In the genomic region with DNA sequence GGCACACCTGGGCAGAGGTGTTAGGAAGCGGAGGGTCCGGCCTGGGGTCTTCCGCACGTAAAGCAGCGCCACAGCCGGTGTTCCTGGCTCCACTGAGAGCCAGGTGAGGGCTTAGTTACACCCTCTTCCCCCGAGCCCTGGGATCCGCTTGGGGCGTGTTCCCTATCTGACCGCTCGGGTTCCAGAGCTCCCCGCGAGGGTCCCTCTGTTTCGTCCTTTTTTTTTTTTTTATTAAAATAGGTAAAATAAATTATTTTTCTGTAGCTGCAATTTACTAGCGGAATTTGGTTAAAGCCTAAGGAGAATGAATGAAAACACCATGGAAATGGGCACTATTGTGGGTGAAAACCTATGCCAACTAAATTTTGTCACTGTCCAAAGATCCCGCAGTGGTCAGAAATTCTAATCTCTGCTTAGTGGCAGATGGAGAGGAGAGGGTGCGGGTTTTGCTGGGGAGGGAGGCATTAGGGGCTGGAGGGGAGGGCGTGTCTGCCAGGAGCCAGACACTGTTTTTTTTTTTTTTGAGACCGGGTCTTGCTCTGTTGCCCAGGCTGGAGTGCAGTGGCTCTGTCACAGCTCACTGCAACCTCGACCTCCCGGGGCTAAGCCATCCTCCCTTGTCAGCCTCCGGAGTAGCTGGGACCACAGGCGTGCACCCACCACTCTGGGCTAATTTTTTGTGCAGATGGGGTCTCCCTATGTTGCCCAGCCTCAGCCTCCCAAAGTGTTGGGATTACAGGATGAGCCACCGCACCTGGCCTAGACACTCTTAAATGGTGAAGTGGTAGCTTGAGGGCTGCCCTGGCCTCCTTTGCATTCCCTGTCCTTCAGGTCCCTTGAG, we compare ENCODE assay signal across 8 cellular contexts. TPM values are rescaled to one million over a fixed set of nuclear protein-coding genes. Genes with fewer than 3 reads are reported as not detected.
DNase-seq lines count a peak whose midpoint lies in the region; ATAC-seq and TF ChIP-seq lines count a peak whose summit lies in the region.

No MANE protein-coding gene starts in this region.

- H3K27ac ChIP-seq in heart right ventricle = peak overlapping the region; percentile 80 to 96 (median 90)

- ATAC-seq in GM18909 (IDR thresholded peaks at IDR 0.05; ENCODE audit: poor library complexity, unreplicated experiment) (peak; percentile 16), HG02885 (IDR thresholded peaks at IDR 0.05; ENCODE audit: poor library complexity, unreplicated experiment) (peak; percentile 10), heart right ventricle (peak in 3 of 8 donors; percentile 0 to 16 (median 1))

- peaks cover 0 to 29% (median 21%) of the 10 kb centered on the region in 9 donors for H3K36me3 ChIP-seq in heart right ventricle
- peaks cover 17% of the 10 kb centered on the region for H3K36me3 ChIP-seq in skeletal muscle satellite cell (ENCODE audit: insufficient read depth, low read length)

- no peaks in the 10 kb centered on the region for H3K9me3 ChIP-seq in heart right ventricle
- no peaks in the 10 kb centered on the region for H3K9me3 ChIP-seq in skeletal muscle satellite cell (replicated peaks; ENCODE audit: low read length)

- no peaks in the 10 kb centered on the region for H3K27me3 ChIP-seq in heart right ventricle
- peaks cover 3% of the 10 kb centered on the region for H3K27me3 ChIP-seq in skeletal muscle satellite cell (ENCODE audit: control insufficient read depth, insufficient read depth, low read length)

- peak overlapping the region; percentile 98 for H3K9ac ChIP-seq in skeletal muscle satellite cell (ENCODE audit: low read depth, low read length)

- DNase-seq in heart right ventricle (no peak), COLO829 (ENCODE audit: low spot score) (no peak), NCI-H446 treated with DMSO at 0.1 percent for 48 hours (lab: John Stamatoyannopoulos, UW) (no peak), GM19240 (ENCODE audit: insufficient read length, low spot score) (no peak)

- 22% methylated on average over 24 of the region's 24 CpGs for WGBS in heart right ventricle, 2 donors

- H3K4me1 ChIP-seq in heart right ventricle = peaks cover 0 to 20% (median 13%) of the 10 kb centered on the region in 9 donors
- peaks cover 8% of the 10 kb centered on the region for H3K4me1 ChIP-seq in skeletal muscle satellite cell (ENCODE audit: control insufficient read depth, insufficient read depth, low read length)

- H3K4me2 ChIP-seq in skeletal muscle satellite cell (ENCODE audit: low read length) = peak overlapping the region; percentile 92

- TF ChIP-seq CTCF in WI38 (IDR thresholded peaks at IDR 0.05; ENCODE audit: low read depth, low read length) (no peak), heart right ventricle (IDR thresholded peaks at IDR 0.05) (no peak)

- intact Hi-C loops in heart right ventricle (cut with DNase I) = loop anchor here in 3 of 10 donors (5.0 to 10.0 kb wide), 3 partner anchors 139 to 149 kb away; a partner anchor contains a TSS

- peak overlapping the region; percentile 96 for H3K4me3 ChIP-seq in WI38 (ENCODE audit: low read depth, low read length)
- peak overlapping the region; percentile 57 to 95 (median 84) for H3K4me3 ChIP-seq in heart right ventricle
- peak overlapping the region; percentile 96 for H3K4me3 ChIP-seq in skeletal muscle satellite cell (ENCODE audit: low read length)

RNA-seq across cellular contexts. Expression of a gene that starts 0.8 kb away (rescaled TPM):
- 10 to 100 TPM; 17.0 to 30.0 (median 23.4) TPM for total RNA-seq in heart right ventricle
- polyA plus RNA-seq in heart right ventricle = 10 to 100 TPM; 23.3 to 24.1 TPM
- 16.0 and 23.4 TPM in 2 replicates for total RNA-seq in skeletal muscle satellite cell (2012; rRNA removed)
